Comparison of ENCODE assay signal across 8 cellular contexts in the genomic region with DNA sequence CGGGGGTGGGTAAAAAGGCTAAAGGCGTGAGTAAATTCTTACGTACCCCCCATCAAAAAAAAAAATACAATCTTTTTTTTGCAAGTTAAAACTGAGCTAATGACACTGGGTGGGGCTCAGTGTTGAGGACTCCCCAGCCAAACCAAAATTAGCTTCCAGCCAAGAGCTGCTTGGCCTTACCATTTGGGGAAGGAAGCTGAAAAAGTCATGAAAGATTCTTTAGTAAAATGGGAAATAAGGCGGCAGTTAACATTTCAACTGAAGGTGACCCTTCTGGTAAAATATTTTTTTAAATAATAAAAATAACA. TPM values are rescaled to one million over a fixed set of nuclear protein-coding genes. Genes with fewer than 3 reads are reported as not detected.
DNase-seq lines count a peak whose midpoint lies in the region; ATAC-seq, FAIRE-seq and TF ChIP-seq lines count a peak whose summit lies in the region.

No MANE protein-coding gene starts in this region.

- no peaks in the 10 kb centered on the region for H3K9me3 ChIP-seq in PC-9 (ENCODE audit: insufficient read depth, low read depth)
- no peaks in the 10 kb centered on the region for H3K9me3 ChIP-seq in H1 (ENCODE audit: insufficient read depth in 2 of 2, low read depth in 1 of 2, low read length in 1 of 2)
- H3K9me3 ChIP-seq in trophoblast cell (ENCODE audit: insufficient read depth, low read depth, low read length) = no peaks in the 10 kb centered on the region

- TF ChIP-seq CTCF in PC-9 (conservative IDR thresholded peaks at IDR 0.05) (no peak), H1 (IDR thresholded peaks at IDR 0.05; ENCODE audit: control extremely low read depth in 1 of 3, insufficient read depth in 1 of 3, low read depth in 1 of 3, low read length in 3 of 3) (no peak)

- H3K18ac ChIP-seq in H1 (ENCODE audit: extremely low read depth, low read length) (no peak overlapping the region), trophoblast cell (ENCODE audit: low read length) (no peak overlapping the region)

- no peak for TF ChIP-seq RAD21 in H1 (IDR thresholded peaks at IDR 0.05 in 1 of 2, conservative IDR thresholded peaks at IDR 0.05 in 1 of 2; ENCODE audit: low read depth in 2 of 2, low read length in 2 of 2)

- H3F3A ChIP-seq in PC-9 (ENCODE audit: insufficient read depth, low read depth) = peaks cover 16% of the 10 kb centered on the region

- H3K36me3 ChIP-seq in PC-9 (ENCODE audit: low read depth) = no peaks in the 10 kb centered on the region
- H3K36me3 ChIP-seq in H1 (ENCODE audit: control insufficient read depth in 2 of 4, insufficient read depth in 4 of 4, low read length in 3 of 4) = no peaks in the 10 kb centered on the region
- peaks cover 53 to 65% of the 10 kb centered on the region in 2 experiments for H3K36me3 ChIP-seq in trophoblast cell (ENCODE audit: control insufficient read depth in 1 of 2, insufficient read depth in 2 of 2, low read length in 2 of 2)

- intact Hi-C loops in PC-9 (cut with micrococcal nuclease; ENCODE audit: unreplicated experiment) = no loop called here

- H2BK15ac ChIP-seq in H1 (ENCODE audit: low read length) = no peak overlapping the region

- TSS peak; percentile 8 for BruUV-seq in PC-9 (replicated peaks; lab: Mats Ljungman, UMichigan)

- 87% methylated on average over 4 of the region's 4 CpGs; no CpG with 5 or more reads in 1 of the 2 experiments for WGBS in H1 (ENCODE audit: extremely low coverage in 1 of 2, insufficient coverage in 1 of 2, insufficient read length in 1 of 2, insufficient replicate concordance in 2 of 2, low coverage in 1 of 2, low lambda C conversion rate in 2 of 2, missing lambda C conversion rate in 1 of 2), 2 experiments
- WGBS in trophoblast cell (ENCODE audit: extremely low coverage, insufficient coverage, insufficient read length) = no CpG with 5 or more reads among the region's 4 CpGs

- no peak for ATAC-seq in GM19328 (IDR thresholded peaks at IDR 0.05; ENCODE audit: unreplicated experiment)
- ATAC-seq in GM21367 (IDR thresholded peaks at IDR 0.05; ENCODE audit: unreplicated experiment) = no peak
- ATAC-seq in HG03108 (IDR thresholded peaks at IDR 0.05; ENCODE audit: unreplicated experiment) = no peak

- H2BK5ac ChIP-seq in H1 (ENCODE audit: low read depth, low read length) (peak overlapping the region; percentile 81; the same call in 1 of the 2 replicates), trophoblast cell (ENCODE audit: low read depth, low read length, poor library complexity) (no peak overlapping the region)

- H4K8ac ChIP-seq in H1 (ENCODE audit: extremely low read depth, insufficient read depth, low read length) (no peak overlapping the region), trophoblast cell (ENCODE audit: low read depth, low read length) (no peak overlapping the region)

- H4K20me1 ChIP-seq in PC-9 (ENCODE audit: insufficient read depth) = peaks cover 35% of the 10 kb centered on the region
- H4K20me1 ChIP-seq in H1 (replicated peaks in 1 of 2; ENCODE audit: control insufficient read depth in 1 of 2, insufficient read depth in 2 of 2, low read length in 2 of 2) = peaks cover 0 to 15% of the 10 kb centered on the region in 2 experiments

- H4K91ac ChIP-seq in H1 (replicated peaks; ENCODE audit: insufficient read length, low read length) (no peak overlapping the region), trophoblast cell (ENCODE audit: low read depth, low read length) (no peak overlapping the region)

- no peak overlapping the region for H3K56ac ChIP-seq in H1 (replicated peaks; ENCODE audit: insufficient read length, low read depth, low read length)

- no peak for TF ChIP-seq EP300 in H1 (IDR thresholded peaks at IDR 0.05; ENCODE audit: borderline replicate concordance in 1 of 2, low read depth in 2 of 2, low read length in 2 of 2)

- H2AFZ ChIP-seq in PC-9 (no peak overlapping the region), H1 (ENCODE audit: low read length) (no peak overlapping the region), trophoblast cell (ENCODE audit: insufficient read depth, low read length, poor library complexity) (no peak overlapping the region)

- no peak overlapping the region for H4K12ac ChIP-seq in trophoblast cell (ENCODE audit: low read depth, low read length)

- TF ChIP-seq POLR2A in H1 (IDR thresholded peaks at IDR 0.05; ENCODE audit: control extremely low read depth in 1 of 2, low read depth in 2 of 2, low read length in 2 of 2) = no peak

- H3K4ac ChIP-seq in H1 (replicated peaks; ENCODE audit: insufficient read length, low read depth, low read length) (no peak overlapping the region), trophoblast cell (ENCODE audit: low read depth, low read length) (peak overlapping the region; percentile 51)

- H4K5ac ChIP-seq in H1 (ENCODE audit: insufficient read length, low read depth, low read length) = no peak overlapping the region

- FAIRE-seq in G401.6 (lab: Jason Lieb, UNC) = peak; percentile 63
- no peak for FAIRE-seq in H1 (lab: Jason Lieb, UNC)

- POLR2A ChIA-PET in PC-9 (lab: Charles Lee; ENCODE audit: unreplicated experiment) (no interaction called here), H1 (lab: Charles Lee; ENCODE audit: partially characterized antibody) (interaction anchor here (0.8 to 1.3 kb wide), 5 partner anchors 11 to 29 kb away, joined by 3 read pairs; no protein-coding TSS in a partner anchor)

- CTCF ChIA-PET in PC-9 (lab: Charles Lee) = no interaction called here
- CTCF ChIA-PET in H1 (lab: Charles Lee; ENCODE audit: partially characterized antibody) = interaction anchor here (1.3 to 2.2 kb wide), 4 partner anchors 10 to 257 kb away, joined by 3 to 7 read pairs (median 4); no protein-coding TSS in a partner anchor

- no peak overlapping the region for H3K4me2 ChIP-seq in PC-9
- H3K4me2 ChIP-seq in H1 (ENCODE audit: insufficient read depth in 1 of 2, low read depth in 2 of 2, low read length in 2 of 2) = no peak overlapping the region
- no peak overlapping the region for H3K4me2 ChIP-seq in trophoblast cell (ENCODE audit: low read length)

- H3K4me1 ChIP-seq in PC-9 (replicated peaks; ENCODE audit: insufficient read depth) = peaks cover 44% of the 10 kb centered on the region
- peaks cover 25 to 63% (median 42%) of the 10 kb centered on the region in 4 experiments for H3K4me1 ChIP-seq in H1 (replicated peaks in 1 of 4; ENCODE audit: control insufficient read depth in 3 of 4, insufficient read depth in 4 of 4, low read length in 3 of 4)
- peaks cover 73 to 76% of the 10 kb centered on the region in 2 experiments for H3K4me1 ChIP-seq in trophoblast cell (ENCODE audit: control insufficient read depth in 1 of 2, insufficient read depth in 2 of 2, low read length in 2 of 2)

- no peak overlapping the region for H3K4me3 ChIP-seq in PC-9
- H3K4me3 ChIP-seq in H1 (ENCODE audit: extremely low read depth in 1 of 4, insufficient read depth in 2 of 4, low read depth in 3 of 4, low read length in 4 of 4) = no peak overlapping the region
- H3K4me3 ChIP-seq in trophoblast cell (ENCODE audit: low read depth, low read length) = no peak overlapping the region

- H2BK12ac ChIP-seq in H1 (ENCODE audit: low read depth, low read length) (peak overlapping the region; percentile 1; the same call in 1 of the 2 replicates), trophoblast cell (ENCODE audit: low read length) (no peak overlapping the region)

- DNase-seq in PC-9 (no peak), H1 (ENCODE audit: low read depth in 1 of 2, low spot score in 2 of 2) (no peak), trophoblast cell (no peak), 8988T (no peak)

- H3K14ac ChIP-seq in H1 (ENCODE audit: insufficient read length) (no peak overlapping the region), trophoblast cell (ENCODE audit: low read length) (no peak overlapping the region)

- H3K79me2 ChIP-seq in PC-9 (ENCODE audit: low read depth) = peaks cover 96% of the 10 kb centered on the region
- peaks cover 19 to 94% of the 10 kb centered on the region in 2 experiments for H3K79me2 ChIP-seq in H1 (ENCODE audit: control insufficient read depth in 1 of 2, insufficient read depth in 2 of 2, low read length in 2 of 2)
- peaks cover 63% of the 10 kb centered on the region for H3K79me2 ChIP-seq in trophoblast cell (ENCODE audit: control insufficient read depth, insufficient read depth, low read length, poor library complexity)

- no peaks in the 10 kb centered on the region for H3K9me2 ChIP-seq in PC-9 (ENCODE audit: insufficient read depth)

- no peak overlapping the region for H2AK5ac ChIP-seq in H1 (ENCODE audit: low read depth, low read length)
- H2AK5ac ChIP-seq in trophoblast cell (ENCODE audit: low read length) = no peak overlapping the region

- H2BK20ac ChIP-seq in H1 (ENCODE audit: low read length) = no peak overlapping the region

- no peak overlapping the region for H3K23ac ChIP-seq in H1 (ENCODE audit: insufficient read length)
- H3K23ac ChIP-seq in trophoblast cell (ENCODE audit: low read length) = no peak overlapping the region

- H3K79me1 ChIP-seq in H1 (ENCODE audit: low read depth, low read length) (peaks cover 7% of the 10 kb centered on the region), trophoblast cell (ENCODE audit: low read length) (peaks cover 20% of the 10 kb centered on the region)

- H2BK120ac ChIP-seq in H1 (replicated peaks; ENCODE audit: low read depth, low read length) = no peak overlapping the region
- H2BK120ac ChIP-seq in trophoblast cell (ENCODE audit: insufficient read depth, low read length, poor library complexity) = no peak overlapping the region

- H3K27me3 ChIP-seq in PC-9 (ENCODE audit: insufficient read depth, low read depth) = no peaks in the 10 kb centered on the region
- H3K27me3 ChIP-seq in H1 (replicated peaks in 1 of 4; ENCODE audit: control insufficient read depth in 3 of 4, extremely low read depth in 1 of 4, insufficient read depth in 3 of 4, low read length in 3 of 4) = no peaks in the 10 kb centered on the region
- H3K27me3 ChIP-seq in trophoblast cell (ENCODE audit: insufficient read depth, low read length) = no peaks in the 10 kb centered on the region

- H3K27ac ChIP-seq in PC-9 (peak overlapping the region; percentile 22; the same call in 1 of the 2 replicates), H1 (ENCODE audit: low read depth, low read length) (no peak overlapping the region), trophoblast cell (ENCODE audit: low read depth, low read length) (peak overlapping the region; percentile 13)

- H3K23me2 ChIP-seq in H1 (ENCODE audit: low read depth, low read length) = no peaks in the 10 kb centered on the region

- H3K9ac ChIP-seq in H1 (replicated peaks in 1 of 4; ENCODE audit: extremely low read depth in 1 of 4, low read depth in 3 of 4, low read length in 3 of 4) = no peak overlapping the region
- H3K9ac ChIP-seq in trophoblast cell (ENCODE audit: low read length) = no peak overlapping the region

RNA-seq across cellular contexts. Expression of a gene that starts 16.4 kb away (rescaled TPM):
- total RNA-seq in PC-9 (2021) = 5.0 and 5.8 TPM in 2 replicates
- 13.8 and 15.5 TPM in 2 replicates for total RNA-seq in H1 (2021; fragmentation: NEBNext Ultra II Directional; extraction: Animal tissue kit (Norgen Biotek cat#: 25700))
- polyA plus RNA-seq in H1 (2011; rRNA removed) = 6.5 and 6.6 TPM in 2 replicates
- 6.1 TPM for polyA plus RNA-seq in H1 (2011; cell fraction: cytosol; rRNA removed)
- polyA plus RNA-seq in H1 (2011; cell fraction: nucleus; rRNA removed) = 9.4 TPM
- 3.7 to 4.5 TPM (median 4.3 TPM) in 4 replicates for polyA plus RNA-seq in H1 (2012, experiment 1 of 2)
- polyA plus RNA-seq in H1 (2012, experiment 2 of 2) = 4.8 TPM
- polyA plus RNA-seq in H1 (2013, experiment 1 of 2) = 12.4 TPM
- 12.0 TPM for polyA plus RNA-seq in H1 (2013, experiment 2 of 2)
- 10.3 and 13.5 TPM in 2 replicates for polyA minus RNA-seq in H1 (2011; rRNA and poly(A)+ RNA removed)
- 9.7 TPM for polyA minus RNA-seq in H1 (2011; cell fraction: cytosol; rRNA and poly(A)+ RNA removed)
- 9.4 TPM for polyA minus RNA-seq in H1 (2011; cell fraction: nucleus; rRNA and poly(A)+ RNA removed)
- 108 and 116 TPM in 2 replicates for polyA plus RNA-seq in trophoblast cell (2013)
